Comparison of ENCODE assay signal across 8 cellular contexts in genomic region chr19:29845576-29846176, GRCh38. TPM values are rescaled to one million over a fixed set of nuclear protein-coding genes. Genes with fewer than 3 reads are reported as not detected.
DNase-seq lines count a peak whose midpoint lies in the region; TF ChIP-seq lines count a peak whose summit lies in the region.

No MANE protein-coding gene starts in this region.

- peak overlapping the region; percentile 86 for H3K27ac Mint-ChIP-seq in activated CD4-positive, alpha-beta T cell treated with anti-CD3 and anti-CD28 coated beads, Interleukin-2, amount 10 ng/mL, durations not matched to agents 24 days and 14 days
- H3K27ac Mint-ChIP-seq in nephron progenitor cell = peak overlapping the region; percentile 96

- peaks cover 22% of the 10 kb centered on the region for H3K4me1 Mint-ChIP-seq in activated CD4-positive, alpha-beta T cell treated with anti-CD3 and anti-CD28 coated beads, Interleukin-2, amount 10 ng/mL, durations not matched to agents 24 days and 14 days
- H3K4me1 Mint-ChIP-seq in nephron progenitor cell = peaks cover 50% of the 10 kb centered on the region

- H2AFZ ChIP-seq in MM.1S (ENCODE audit: low read length) = peak overlapping the region; percentile 96

- H3K4me3 Mint-ChIP-seq in activated CD4-positive, alpha-beta T cell treated with anti-CD3 and anti-CD28 coated beads, Interleukin-2, amount 10 ng/mL, durations not matched to agents 24 days and 14 days = peak overlapping the region; percentile 87
- H3K4me3 Mint-ChIP-seq in nephron progenitor cell = peak overlapping the region; percentile 92

- intact Hi-C loops in activated CD4-positive, alpha-beta T cell treated with anti-CD3 and anti-CD28 coated beads, Interleukin-2, amount 10 ng/mL, durations not matched to agents 24 days and 14 days (cut with micrococcal nuclease) = loop anchor here (1.0 to 10.0 kb wide), 5 partner anchors 8 to 241 kb away; partner anchors contain the start of genes C19orf12, CCNE1 and POP4

- H3K9me3 ChIP-seq in MM.1S (replicated peaks; ENCODE audit: insufficient read depth, low read length) (no peaks in the 10 kb centered on the region), esophagus (ENCODE audit: control insufficient read depth in 2 of 2, insufficient read depth in 1 of 2, low read depth in 1 of 2, low read length in 1 of 2) (no peaks in the 10 kb centered on the region)

- H3K36me3 ChIP-seq in MM.1S (replicated peaks; ENCODE audit: insufficient read depth, low read length) (no peaks in the 10 kb centered on the region), esophagus (ENCODE audit: control insufficient read depth in 2 of 2, insufficient read depth in 2 of 2, low read length in 1 of 2) (no peaks in the 10 kb centered on the region)

- TF ChIP-seq CTCF in MM.1S (IDR thresholded peaks at IDR 0.05; ENCODE audit: low read length) (no peak), nephron progenitor cell (IDR thresholded peaks at IDR 0.05) (no peak)

- peak overlapping the region; percentile 40; the same call in 1 of the 2 replicates for H3K9ac ChIP-seq in MM.1S (ENCODE audit: low read length)

- WGBS in esophagus, 2 donors = 2 to 3% methylated on average over 22 of the region's 22 CpGs

- no peaks in the 10 kb centered on the region for H3K36me3 Mint-ChIP-seq in activated CD4-positive, alpha-beta T cell treated with anti-CD3 and anti-CD28 coated beads, Interleukin-2, amount 10 ng/mL, durations not matched to agents 24 days and 14 days (ENCODE audit: low read depth)
- no peaks in the 10 kb centered on the region for H3K36me3 Mint-ChIP-seq in nephron progenitor cell (ENCODE audit: low read depth)

- peak overlapping the region; percentile 100 for H3K4me2 ChIP-seq in MM.1S (ENCODE audit: low read depth, low read length)

- no peaks in the 10 kb centered on the region for H3K9me2 ChIP-seq in MM.1S (replicated peaks; ENCODE audit: insufficient read depth, low read length)

- H3K4me3 ChIP-seq in MM.1S (ENCODE audit: low read length) (peak overlapping the region; percentile 96), esophagus (ENCODE audit: low read depth in 1 of 2, low read length in 2 of 2) (peak overlapping the region; percentile 69 to 71)

- H3F3A ChIP-seq in MM.1S (ENCODE audit: insufficient read depth, low read length) = peaks cover 10% of the 10 kb centered on the region

- DNase-seq in DMS53 (lab: John Stamatoyannopoulos, UW) (peak; percentile 48), DMS53 treated with DMSO at 0.1 percent for 48 hours (lab: John Stamatoyannopoulos, UW; ENCODE audit: unreplicated experiment) (no peak), MM.1S (no peak), nephron progenitor cell (no peak), ureter (ENCODE audit: low spot score) (peak; percentile 52), DMS153 treated with DMSO at 0.1 percent for 48 hours (lab: John Stamatoyannopoulos, UW; ENCODE audit: unreplicated experiment) (no peak)
- peak; percentile 79 for DNase-seq in activated CD4-positive, alpha-beta T cell treated with anti-CD3 and anti-CD28 coated beads, Interleukin-2, amount 10 ng/mL, durations not matched to agents 24 days and 14 days

- no peaks in the 10 kb centered on the region for H3K9me3 Mint-ChIP-seq in activated CD4-positive, alpha-beta T cell treated with anti-CD3 and anti-CD28 coated beads, Interleukin-2, amount 10 ng/mL, durations not matched to agents 24 days and 14 days
- H3K9me3 Mint-ChIP-seq in nephron progenitor cell = no peaks in the 10 kb centered on the region

- no peaks in the 10 kb centered on the region for H3K79me2 ChIP-seq in MM.1S (ENCODE audit: low read length)

- no peaks in the 10 kb centered on the region for H4K20me1 ChIP-seq in MM.1S (ENCODE audit: insufficient read depth, low read length)

- H3K4me1 ChIP-seq in MM.1S (ENCODE audit: low read length) (peaks cover 11% of the 10 kb centered on the region; the same call in 1 of the 2 replicates), esophagus (ENCODE audit: control insufficient read depth in 2 of 2, insufficient read depth in 2 of 2, low read length in 1 of 2) (peaks cover 0 to 17% of the 10 kb centered on the region in 2 donors)

- H3K27me3 ChIP-seq in MM.1S (replicated peaks; ENCODE audit: insufficient read depth, low read length) (peaks cover 61% of the 10 kb centered on the region), esophagus (ENCODE audit: control insufficient read depth in 1 of 2, insufficient read depth in 2 of 2, low read length in 2 of 2) (no peaks in the 10 kb centered on the region)

- H3K27me3 Mint-ChIP-seq in activated CD4-positive, alpha-beta T cell treated with anti-CD3 and anti-CD28 coated beads, Interleukin-2, amount 10 ng/mL, durations not matched to agents 24 days and 14 days = no peaks in the 10 kb centered on the region
- H3K27me3 Mint-ChIP-seq in nephron progenitor cell (ENCODE audit: low read depth, poor library complexity) = peaks cover 17% of the 10 kb centered on the region

- H3K27ac ChIP-seq in MM.1S (ENCODE audit: low read length) (peak overlapping the region; percentile 9; the same call in 1 of the 2 replicates), esophagus (ENCODE audit: low read depth in 2 of 2, low read length in 1 of 2) (peak overlapping the region; percentile 97 to 98)

RNA-seq across cellular contexts. Expression of gene CCNE1, which starts 33.9 kb away (rescaled TPM):
- 54.5 and 55.8 TPM in 2 replicates for total RNA-seq in activated CD4-positive, alpha-beta T cell treated with anti-CD3 and anti-CD28 coated beads, Interleukin-2, amount 10 ng/mL, durations not matched to agents 24 days and 14 days
- 1 to 10 TPM; 4.9 to 5.2 TPM for polyA plus RNA-seq in esophagus
- 3.6 TPM for total RNA-seq in ureter

Comparison
In these comparisons a context has a peak if more than half of its experiments do, and no peak if none do; other contexts are left out.
1. DNase-seq: peak in DMS53 (single experiment), activated CD4-positive, alpha-beta T cell treated with anti-CD3 and anti-CD28 coated beads, Interleukin-2, amount 10 ng/mL, durations not matched to agents 24 days and 14 days (single experiment) and ureter (single experiment); none in DMS53 treated with DMSO at 0.1 percent for 48 hours (single experiment), MM.1S (single experiment), nephron progenitor cell (single experiment) and DMS153 treated with DMSO at 0.1 percent for 48 hours (single experiment).
2. RNA of gene CCNE1, which starts 33.9 kb away (total RNA-seq): 54.5 to 55.8 TPM in activated CD4-positive, alpha-beta T cell treated with anti-CD3 and anti-CD28 coated beads, Interleukin-2, amount 10 ng/mL, durations not matched to agents 24 days and 14 days; 3.6 TPM in ureter (single experiment); every median in the first group is over 10 times any median in the second.